27 cellular contexts compared by ENCODE assay signal in the genomic region with DNA sequence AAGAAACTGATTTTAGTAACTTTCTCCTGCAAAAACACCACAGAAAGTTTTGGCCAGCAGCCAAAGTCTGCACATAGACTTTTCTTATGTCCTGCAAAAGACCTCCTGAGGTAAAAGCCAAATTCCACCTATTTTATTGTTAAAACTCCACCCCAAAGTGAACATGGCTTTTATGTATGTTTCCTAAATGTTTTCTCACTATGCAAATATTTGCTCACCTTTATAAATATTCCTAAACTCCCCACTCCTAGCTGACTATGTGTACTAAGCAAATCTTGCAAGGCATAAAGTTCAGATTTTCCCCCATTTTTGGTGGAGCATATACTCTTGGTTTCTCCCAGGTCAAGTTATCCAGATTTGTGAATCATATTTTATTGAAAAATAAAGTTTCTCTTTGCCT.
"Had no signal": no experiment of that assay in that cellular context is flagged by ENCODE, and none has a peak within 500 bp of the region (broad histone marks: within the 10 kb centered on the region; RNA-seq: fewer than 3 reads in every experiment).

No MANE protein-coding gene starts in this region.

- H3K27me3 ChIP-seq: neural progenitor cell, neutrophil, ovary, right atrium auricular region, suprapubic skin, tibial artery, uterus had no signal

- H3K4me1 Mint-ChIP-seq: naive B cell; natural killer cell; nephron progenitor cell; neural progenitor cell; stimulated activated naive B cell treated with anti-CD40 and anti-IgM and Interleukin-4, amounts not matched to agents 10 μg/mL and 1 μg/mL and 100 μg/mL, for 72 hours had no signal

- H3K4me2 ChIP-seq: neural progenitor cell had no signal

- H3K4me1 ChIP-seq: left ventricle myocardium inferior, neural progenitor cell, right atrium auricular region, suprapubic skin, tibial artery, uterus had no signal

- H3K9me3 Mint-ChIP-seq: mesothelial cell of epicardium, nephron progenitor cell, neural progenitor cell had no signal

- H3K4me3 Mint-ChIP-seq: mesothelial cell of epicardium; naive B cell; natural killer cell; nephron progenitor cell; neural progenitor cell; stimulated activated naive B cell treated with anti-CD40 and anti-IgM and Interleukin-4, amounts not matched to agents 10 μg/mL and 1 μg/mL and 100 μg/mL, for 72 hours had no signal

- H3K27ac ChIP-seq: left ventricle myocardium inferior, neural progenitor cell, neutrophil, ovary, right atrium auricular region, skin epidermis, suprapubic skin, thoracic aorta, tibial artery, uterus had no signal

- H3K4me3 ChIP-seq: left ventricle myocardium inferior, lung, neural progenitor cell, ovary, right atrium auricular region, skin epidermis, suprapubic skin, thoracic aorta, tibial artery, uterus had no signal

- DNase-seq: islet precursor cell; left ventricle myocardium inferior; mesendoderm; naive B cell; natural killer cell; nephron progenitor cell; occipital lobe; ovary; stimulated activated CD4-positive, alpha-beta T cell treated with anti-CD3 and anti-CD28 coated beads, Interleukin-12 subunit alpha, Interleukin-12 subunit beta, amount 100 ng/mL, for 4 hours; stimulated activated CD4-positive, alpha-beta T cell treated with anti-CD3 and anti-CD28 coated beads, Interleukin-15, amount 100 ng/mL, for 24 hours; stimulated activated CD4-positive, alpha-beta T cell treated with anti-CD3 and anti-CD28 coated beads, Interleukin-2, amount 100 ng/mL, for 24 hours; stimulated activated CD4-positive, alpha-beta T cell treated with anti-CD3 and anti-CD28 coated beads, Interleukin-4, amount 100 ng/mL, for 1 hour; stimulated activated naive B cell treated with anti-CD40 and anti-IgM and Interleukin-4, amounts not matched to agents 10 μg/mL and 1 μg/mL and 100 μg/mL, for 72 hours; stimulated activated naive CD8-positive, alpha-beta T cell treated with anti-CD3 and anti-CD28 coated beads, Interleukin-15, Interleukin-2, amounts not matched to agents 100 U/mL and 50 U/mL, for 24 hours; tibial artery; trophoblast cell; uterus had no signal

- ATAC-seq: natural killer cell; sciatic nerve; stimulated activated naive B cell treated with anti-CD40 and anti-IgM and Interleukin-4, amounts not matched to agents 10 μg/mL and 1 μg/mL and 100 μg/mL, for 72 hours; stimulated activated naive CD8-positive, alpha-beta T cell treated with anti-CD3 and anti-CD28 coated beads, Interleukin-15, Interleukin-2, amounts not matched to agents 100 U/mL and 50 U/mL, for 24 hours had no signal

- H3K27ac Mint-ChIP-seq: mesothelial cell of epicardium; naive B cell; natural killer cell; nephron progenitor cell; neural progenitor cell; stimulated activated naive B cell treated with anti-CD40 and anti-IgM and Interleukin-4, amounts not matched to agents 10 μg/mL and 1 μg/mL and 100 μg/mL, for 72 hours had no signal

- H3K9me3 ChIP-seq: left ventricle myocardium inferior, neutrophil, ovary, right atrium auricular region, suprapubic skin, thoracic aorta, tibial artery, uterus had no signal

- H3K36me3 ChIP-seq: left ventricle myocardium inferior, neural progenitor cell, neutrophil, ovary, right atrium auricular region, suprapubic skin, thoracic aorta, tibial artery, uterus had no signal

- H3K9ac ChIP-seq: neural progenitor cell had no signal

- H2AFZ ChIP-seq: neural progenitor cell had no signal

- H3K27me3 Mint-ChIP-seq: naive B cell; progenitor cell of endocrine pancreas; stimulated activated naive B cell treated with anti-CD40 and anti-IgM and Interleukin-4, amounts not matched to agents 10 μg/mL and 1 μg/mL and 100 μg/mL, for 72 hours had no signal
